Comparison of ENCODE assay signal across 11 cellular contexts in the genomic region with DNA sequence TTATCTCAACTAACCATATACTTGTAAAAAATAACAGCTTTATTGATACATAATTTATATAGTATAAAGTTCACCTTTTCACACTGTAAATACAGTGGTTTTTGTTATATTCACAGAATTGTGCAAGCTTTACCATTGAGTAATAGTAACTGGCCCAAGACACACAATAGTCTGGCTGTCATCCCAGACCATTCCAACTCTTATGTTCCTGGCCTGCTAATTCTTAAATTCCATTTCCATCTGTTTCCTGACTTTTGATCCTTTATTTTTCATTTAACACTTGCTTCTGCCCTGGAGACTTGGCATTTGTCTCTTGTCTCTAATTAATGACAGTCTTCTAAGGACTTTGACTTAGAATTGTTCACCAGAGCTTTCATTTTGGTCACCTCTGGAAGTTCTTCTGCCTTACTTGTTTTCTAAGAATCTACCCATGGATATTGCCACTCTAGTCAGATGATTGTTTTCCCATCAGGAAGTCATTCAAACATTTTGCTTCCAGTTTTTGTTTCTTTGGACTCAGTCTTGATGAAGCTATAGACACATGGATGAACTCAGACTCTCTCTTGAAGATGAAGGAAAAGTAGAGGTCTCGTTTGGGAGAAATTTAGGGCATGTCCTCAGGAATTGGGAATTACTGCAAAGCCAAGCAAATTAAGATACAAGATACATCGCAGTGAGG. TPM values are rescaled to one million over a fixed set of nuclear protein-coding genes. Genes with fewer than 3 reads are reported as not detected.
A peak's percentile ranks its signal among the peaks of the same experiment; 100 is the strongest.
DNase-seq lines count a peak whose midpoint lies in the region; ATAC-seq and TF ChIP-seq lines count a peak whose summit lies in the region.
"Had no signal": no experiment of that assay in that cellular context is flagged by ENCODE, and none has a peak within 500 bp of the region (broad histone marks: within the 10 kb centered on the region; RNA-seq: fewer than 3 reads in every experiment).

No MANE protein-coding gene starts in this region.

- ATAC-seq in Right ventricle myocardium inferior (peak; percentile 64), HG03045 (IDR thresholded peaks at IDR 0.05; ENCODE audit: unreplicated experiment) (no peak), HG03175 (IDR thresholded peaks at IDR 0.05; ENCODE audit: unreplicated experiment) (no peak)

- H3K27me3 ChIP-seq in right atrium auricular region (no peaks in the 10 kb centered on the region), esophagus muscularis mucosa (no peaks in the 10 kb centered on the region), mesendoderm (ENCODE audit: insufficient read depth, low read length, poor library complexity) (no peaks in the 10 kb centered on the region)

- no peak overlapping the region for H3K4me2 ChIP-seq in mesendoderm (ENCODE audit: low read length)

- intact Hi-C loops in Right ventricle myocardium inferior (cut with DNase I) (no loop called here), esophagus muscularis mucosa (cut with DNase I) (no loop called here)

- H3K79me1 ChIP-seq in mesendoderm (ENCODE audit: low read length) = no peaks in the 10 kb centered on the region

- H4K8ac ChIP-seq in mesendoderm (ENCODE audit: low read depth, low read length) = no peak overlapping the region

- H3K56ac ChIP-seq in mesendoderm (ENCODE audit: low read length) = no peak overlapping the region

- no peaks in the 10 kb centered on the region for H3K79me2 ChIP-seq in mesendoderm (ENCODE audit: control insufficient read depth, insufficient read depth, low read length)
- H3K79me2 ChIP-seq: parathyroid adenoma had no signal

- H2AK5ac ChIP-seq in mesendoderm (ENCODE audit: low read length) = no peak overlapping the region

- H3K9me3 ChIP-seq in right atrium auricular region (no peaks in the 10 kb centered on the region), esophagus muscularis mucosa (no peaks in the 10 kb centered on the region)

- H3K4me3 ChIP-seq in right atrium auricular region (no peak overlapping the region), esophagus muscularis mucosa (no peak overlapping the region), mesendoderm (ENCODE audit: low read length) (no peak overlapping the region)

- H3K9ac ChIP-seq in mesendoderm (ENCODE audit: low read length) = no peak overlapping the region
- H3K9ac ChIP-seq: parathyroid adenoma had no signal

- no peak for TF ChIP-seq EP300 in esophagus muscularis mucosa (IDR thresholded peaks at IDR 0.05)

- H3K23ac ChIP-seq in mesendoderm (ENCODE audit: low read length) = no peak overlapping the region

- no peak overlapping the region for H2BK120ac ChIP-seq in mesendoderm (ENCODE audit: low read depth, low read length)

- H3K18ac ChIP-seq in mesendoderm (ENCODE audit: low read length) = no peak overlapping the region

- peak overlapping the region; percentile 42 for H2BK15ac ChIP-seq in mesendoderm (replicated peaks; ENCODE audit: low read depth)

- H3K27ac ChIP-seq in right atrium auricular region = peak overlapping the region in 1 of 2 donors; percentile 49
- peak overlapping the region; percentile 48 to 75 (median 64) for H3K27ac ChIP-seq in esophagus muscularis mucosa (replicated peaks in 1 of 4)
- no peak overlapping the region for H3K27ac ChIP-seq in mesendoderm (ENCODE audit: low read depth, low read length)
- H3K27ac ChIP-seq: 22Rv1, parathyroid adenoma had no signal

- H3K36me3 ChIP-seq in right atrium auricular region = no peaks in the 10 kb centered on the region
- no peaks in the 10 kb centered on the region for H3K36me3 ChIP-seq in esophagus muscularis mucosa
- no peaks in the 10 kb centered on the region for H3K36me3 ChIP-seq in mesendoderm (ENCODE audit: control insufficient read depth, insufficient read depth, low read length)

- no peak overlapping the region for H2BK5ac ChIP-seq in mesendoderm (ENCODE audit: low read length)

- no peak overlapping the region for H3K4ac ChIP-seq in mesendoderm (ENCODE audit: low read depth, low read length)

- DNase-seq in Right ventricle myocardium inferior (ENCODE audit: missing footprints) = no peak
- no peak for DNase-seq in right atrium auricular region (ENCODE audit: low spot score)
- no peak for DNase-seq in esophagus muscularis mucosa (ENCODE audit: extremely low spot score)
- no peak for DNase-seq in mesendoderm
- no peak for DNase-seq in activated CD4-positive, alpha-beta T cell treated with anti-CD3 and anti-CD28 coated beads for 4 hours
- no peak for DNase-seq in RKO (ENCODE audit: low spot score)
- DNase-seq: NCI-H1092 treated with DMSO at 0.1 percent for 48 hours had no signal

- no peak for TF ChIP-seq POLR2A in esophagus muscularis mucosa (IDR thresholded peaks at IDR 0.05; ENCODE audit: low read depth)

- no peak for TF ChIP-seq CTCF in right atrium auricular region (IDR thresholded peaks at IDR 0.05)
- no peak for TF ChIP-seq CTCF in esophagus muscularis mucosa (IDR thresholded peaks at IDR 0.05)

- H3K4me1 ChIP-seq in right atrium auricular region (peaks cover 0 to 10% of the 10 kb centered on the region in 2 donors), esophagus muscularis mucosa (peaks cover 6 to 68% (median 61%) of the 10 kb centered on the region in 4 donors), mesendoderm (ENCODE audit: control insufficient read depth, low read depth, low read length) (no peaks in the 10 kb centered on the region)
- H3K4me1 ChIP-seq: parathyroid adenoma had no signal

- 74% methylated on average over 2 of the region's 2 CpGs for WGBS in esophagus muscularis mucosa
- WGBS in mesendoderm (ENCODE audit: extremely low coverage, insufficient coverage, low lambda C conversion rate) = no CpG with 5 or more reads among the region's 2 CpGs

- no peak overlapping the region for H4K5ac ChIP-seq in mesendoderm (ENCODE audit: low read length)

RNA-seq across cellular contexts. Expression of a gene that starts 27.2 kb away (rescaled TPM):
- 20.3 TPM for total RNA-seq in Right ventricle myocardium inferior
- 10 to 100 TPM; 22.9 to 31.5 TPM for total RNA-seq in right atrium auricular region
- total RNA-seq in esophagus muscularis mucosa = 10 to 100 TPM; 43.5 to 71.4 (median 63.0) TPM
- 4.7 TPM for polyA plus RNA-seq in mesendoderm (2013, experiment 1 of 2)
- polyA plus RNA-seq in mesendoderm (2013, experiment 2 of 2) = 3.9 TPM
